In genomic region chr3:64440498-64440897, GRCh38 we compare ENCODE assay signal across 11 cellular contexts.
DNase-seq lines count a peak whose midpoint lies in the region; ATAC-seq and TF ChIP-seq lines count a peak whose summit lies in the region.
"Had no signal": no experiment of that assay in that cellular context is flagged by ENCODE, and none has a peak within 500 bp of the region (broad histone marks: within the 10 kb centered on the region; RNA-seq: fewer than 3 reads in every experiment).

No MANE protein-coding gene starts in this region.

- H3K27ac ChIP-seq in lower lobe of right lung: peak overlapping the region; percentile 40

- H3K4me3 Mint-ChIP-seq in chondrocyte (ENCODE audit: unreplicated experiment): no peak overlapping the region
- H3K4me3 Mint-ChIP-seq: CD4-positive, alpha-beta memory T cell; naive thymus-derived CD8-positive, alpha-beta T cell had no signal

- no peaks in the 10 kb centered on the region for H3K27me3 Mint-ChIP-seq in chondrocyte (ENCODE audit: low read depth)

- H3K36me3 ChIP-seq in lower lobe of right lung: no peaks in the 10 kb centered on the region

- H3K9me3 Mint-ChIP-seq in chondrocyte (ENCODE audit: low read depth): peaks cover 2% of the 10 kb centered on the region

- H3K4me3 ChIP-seq in HFF-Myc (replicated peaks; ENCODE audit: low read depth, low read length): no peak overlapping the region
- no peak overlapping the region for H3K4me3 ChIP-seq in lower lobe of right lung

- H3K4me1 Mint-ChIP-seq in chondrocyte (ENCODE audit: low read depth): peaks cover 42% of the 10 kb centered on the region

- DNase-seq in ACHN (peak; percentile 90), HFF-Myc (ENCODE audit: extremely low read depth, low read depth) (peak; percentile 44), brain pericyte (ENCODE audit: low read depth, low spot score) (peak; percentile 48), lower lobe of right lung (no peak), islet precursor cell (no peak), chondrocyte (ENCODE audit: low spot score) (no peak)
- DNase-seq: activated gamma-delta T cell; CD4-positive, alpha-beta memory T cell; naive thymus-derived CD8-positive, alpha-beta T cell had no signal

- H3K36me3 Mint-ChIP-seq in chondrocyte (ENCODE audit: low read depth): peaks cover 3% of the 10 kb centered on the region
- H3K36me3 Mint-ChIP-seq: CD4-positive, alpha-beta memory T cell; naive thymus-derived CD8-positive, alpha-beta T cell had no signal

- peaks cover 8% of the 10 kb centered on the region for H3K27me3 ChIP-seq in lower lobe of right lung (ENCODE audit: low read depth)

- H3K4me1 ChIP-seq in lower lobe of right lung: peaks cover 42% of the 10 kb centered on the region

- intact Hi-C loops in lower lobe of right lung (cut with DNase I): no loop called here

- in situ Hi-C loops in ACHN (cut with HindIII; ENCODE audit: low pct_ligation_motif_present, low pct_unique_long_range_greater_than_20kb, low sequenced_read_pairs): no loop called here

- TF ChIP-seq CTCF in HFF-Myc (IDR thresholded peaks at IDR 0.05; ENCODE audit: low read depth, low read length, missing control alignments) (no peak), lower lobe of right lung (IDR thresholded peaks at IDR 0.05) (no peak), chondrocyte (IDR thresholded peaks at IDR 0.05) (no peak)

- H3K9me3 ChIP-seq in lower lobe of right lung: no peaks in the 10 kb centered on the region

- no peak overlapping the region for H3K27ac Mint-ChIP-seq in chondrocyte (ENCODE audit: unreplicated experiment)
- H3K27ac Mint-ChIP-seq: CD4-positive, alpha-beta memory T cell; naive thymus-derived CD8-positive, alpha-beta T cell had no signal

- peak; percentile 50 to 86 for ATAC-seq in lower lobe of right lung
- no peak for ATAC-seq in GM21723 (IDR thresholded peaks at IDR 0.05; ENCODE audit: unreplicated experiment)
- ATAC-seq in HG02798 (IDR thresholded peaks at IDR 0.05; ENCODE audit: poor library complexity, unreplicated experiment): no peak
- ATAC-seq: naive thymus-derived CD8-positive, alpha-beta T cell had no signal

Comparison
In these comparisons a context has a peak if more than half of its experiments do, and no peak if none do; other contexts are left out.
1. DNase-seq: peak in ACHN (single experiment), HFF-Myc (single experiment) and brain pericyte (single experiment); none in lower lobe of right lung (single experiment), islet precursor cell (single experiment) and chondrocyte (single experiment).
2. ATAC-seq: peak in lower lobe of right lung (2 of 2); none in GM21723 (single experiment) and HG02798 (single experiment).